11 cellular contexts compared by ENCODE assay signal in genomic region chr3:102006812-102007485, GRCh38.
DNase-seq lines count a peak whose midpoint lies in the region; ATAC-seq and TF ChIP-seq lines count a peak whose summit lies in the region.
"Had no signal": no experiment of that assay in that cellular context is flagged by ENCODE, and none has a peak within 500 bp of the region (broad histone marks: within the 10 kb centered on the region; RNA-seq: fewer than 3 reads in every experiment).

No MANE protein-coding gene starts in this region.

- no peak overlapping the region for H3K4me3 Mint-ChIP-seq in H9

- no peaks in the 10 kb centered on the region for H3K79me1 ChIP-seq in H9 (ENCODE audit: insufficient read depth, low read depth, low read length, poor library complexity, severe bottlenecking)

- WGBS in H9 (ENCODE audit: extremely low coverage, insufficient read length, low lambda C conversion rate), result no CpG with 5 or more reads among the region's 1 CpG

- no peaks in the 10 kb centered on the region for H3K27me3 Mint-ChIP-seq in H9 (ENCODE audit: low read depth)

- H3K18ac ChIP-seq in H9 (ENCODE audit: insufficient read length, low read depth, low read length), result no peak overlapping the region

- H3K4ac ChIP-seq in H9 (ENCODE audit: low read depth, low read length), result no peak overlapping the region

- H2AK5ac ChIP-seq in H9 (ENCODE audit: insufficient read length, low read length), result no peak overlapping the region

- H3T11ph ChIP-seq in H9 (ENCODE audit: low read length), result no peak overlapping the region

- no peaks in the 10 kb centered on the region for H3K27me3 ChIP-seq in H9 (ENCODE audit: insufficient read depth, low read length)

- no peak overlapping the region for H2BK5ac ChIP-seq in H9 (ENCODE audit: insufficient read length, low read length)

- H3K4me1 Mint-ChIP-seq in H9, result no peaks in the 10 kb centered on the region

- no peak overlapping the region for H4K8ac ChIP-seq in H9 (replicated peaks; ENCODE audit: insufficient read length, low read depth, low read length)

- no peaks in the 10 kb centered on the region for H3K4me1 ChIP-seq in H9 (ENCODE audit: insufficient read depth, low read length)

- peaks cover 0 to 13% (median 8%) of the 10 kb centered on the region in 3 experiments; a peak in 3 of 7 replicates for H3K36me3 Mint-ChIP-seq in H9 (ENCODE audit: insufficient read depth in 1 of 3, low read depth in 3 of 3)

- ATAC-seq in HG02759 (IDR thresholded peaks at IDR 0.05; ENCODE audit: unreplicated experiment) (no peak), GM18519 (IDR thresholded peaks at IDR 0.05; ENCODE audit: low FRiP score, unreplicated experiment) (no peak)

- no peak overlapping the region for H2BK120ac ChIP-seq in H9 (ENCODE audit: low read depth, low read length, poor library complexity, severe bottlenecking)

- H3K23ac ChIP-seq in H9 (ENCODE audit: insufficient read length, low read depth, low read length), result no peak overlapping the region

- H2BK20ac ChIP-seq in H9 (ENCODE audit: low read depth, low read length, poor library complexity, severe bottlenecking), result no peak overlapping the region

- H3K27ac Mint-ChIP-seq in H9, result no peak overlapping the region

- no peak overlapping the region for H3K4me2 ChIP-seq in H9 (ENCODE audit: insufficient read depth, insufficient read length, low read length)

- in situ Hi-C loops in G401 (cut with HindIII; ENCODE audit: low sequenced_read_pairs), result no loop called here

- H3K79me2 ChIP-seq in H9 (ENCODE audit: insufficient read depth, low read length), result no peaks in the 10 kb centered on the region

- H3K9me3 Mint-ChIP-seq in H9, result peaks cover 25 to 27% of the 10 kb centered on the region in 2 experiments

- no peak overlapping the region for H2BK15ac ChIP-seq in H9 (ENCODE audit: low read depth, low read length)

- H2BK12ac ChIP-seq in H9 (ENCODE audit: insufficient read length, low read depth, low read length), result no peak overlapping the region

- H3K9me3 ChIP-seq in H9 (ENCODE audit: control insufficient read depth, low read depth, low read length), result no peaks in the 10 kb centered on the region

- DNase-seq in G401 (ENCODE audit: low spot score) (peak; percentile 13), NCI-H345 (lab: John Stamatoyannopoulos, UW) (peak; percentile 58), fibroblast of gingiva (ENCODE audit: low read depth) (peak; percentile 80), pulmonary artery endothelial cell (ENCODE audit: low read depth, low spot score) (peak; percentile 64), H9 (no peak), superior temporal gyrus (ENCODE audit: extremely low spot score) (no peak)
- DNase-seq: activated CD4-positive, alpha-beta T cell treated with anti-CD3 and anti-CD28 coated beads for 48 hours; central memory CD4-positive, alpha-beta T cell; NCI-H2081 had no signal

- H4K91ac ChIP-seq in H9 (ENCODE audit: insufficient read length, low read depth, low read length), result no peak overlapping the region

- H3K27ac ChIP-seq in H9 (ENCODE audit: insufficient read length, low read depth, low read length), result no peak overlapping the region

- no peaks in the 10 kb centered on the region for H4K20me1 ChIP-seq in H9 (ENCODE audit: control insufficient read depth, insufficient read depth, insufficient read length)

- no peak overlapping the region for H3K14ac ChIP-seq in H9 (ENCODE audit: insufficient read depth, low read length)

- no peak for TF ChIP-seq CTCF in H9 (conservative IDR thresholded peaks at IDR 0.05)

- H3K56ac ChIP-seq in H9 (ENCODE audit: insufficient read length, low read depth, low read length), result no peak overlapping the region

- H3K9ac ChIP-seq in H9 (ENCODE audit: extremely low read depth, insufficient read length, low read length), result no peak overlapping the region

- no peak overlapping the region for H4K5ac ChIP-seq in H9 (ENCODE audit: insufficient read length, low read depth, low read length)

- no peaks in the 10 kb centered on the region for H3K23me2 ChIP-seq in H9 (ENCODE audit: insufficient read length, low read depth, low read length, poor library complexity, severe bottlenecking)

- no peak overlapping the region for H2AFZ ChIP-seq in H9 (ENCODE audit: low read length)

Comparison
In these comparisons a context has a peak if more than half of its experiments do, and no peak if none do; other contexts are left out.
1. DNase-seq: peak in G401 (single experiment), NCI-H345 (single experiment), fibroblast of gingiva (single experiment) and pulmonary artery endothelial cell (single experiment); none in H9 (single experiment) and superior temporal gyrus (single experiment).